1 cellular context compared by ENCODE assay signal in the genomic region with DNA sequence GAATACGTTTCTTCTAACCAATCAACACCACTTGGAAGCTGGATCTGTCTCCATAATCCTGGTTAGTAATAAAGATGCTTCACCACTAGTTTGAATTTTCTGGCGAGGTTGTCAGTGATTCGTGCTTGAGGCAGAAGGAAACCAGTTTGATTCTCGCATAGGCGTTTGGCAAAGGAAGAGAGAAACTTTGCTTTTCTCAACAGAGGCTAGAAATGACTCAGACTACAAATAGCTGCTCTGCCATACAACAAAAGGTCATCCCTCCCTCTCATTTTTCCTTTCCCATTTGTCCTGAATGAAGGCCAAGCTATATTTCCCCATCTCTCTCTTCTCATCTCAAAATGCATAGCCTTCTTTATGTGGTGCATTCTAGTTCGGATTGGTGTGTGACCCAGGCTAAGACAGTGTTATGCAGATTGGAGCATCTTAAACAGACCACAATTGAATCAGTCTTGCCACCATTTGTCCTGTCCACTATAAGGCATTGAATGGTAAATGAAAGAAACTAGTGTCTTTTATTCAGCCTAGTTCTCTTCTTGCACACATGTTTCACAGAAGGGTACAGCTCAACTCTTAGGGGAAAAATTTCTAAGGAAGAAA.
A peak's percentile ranks its signal among the peaks of the same experiment; 100 is the strongest.
TF ChIP-seq lines count a peak whose summit lies in the region.

No MANE protein-coding gene starts in this region.

TF ChIP-seq in IMR-90, 13 proteins besides CTCF, POLR2A, EP300 and RAD21 (continued from another document):
- TF ChIP-seq, protein P1, sequence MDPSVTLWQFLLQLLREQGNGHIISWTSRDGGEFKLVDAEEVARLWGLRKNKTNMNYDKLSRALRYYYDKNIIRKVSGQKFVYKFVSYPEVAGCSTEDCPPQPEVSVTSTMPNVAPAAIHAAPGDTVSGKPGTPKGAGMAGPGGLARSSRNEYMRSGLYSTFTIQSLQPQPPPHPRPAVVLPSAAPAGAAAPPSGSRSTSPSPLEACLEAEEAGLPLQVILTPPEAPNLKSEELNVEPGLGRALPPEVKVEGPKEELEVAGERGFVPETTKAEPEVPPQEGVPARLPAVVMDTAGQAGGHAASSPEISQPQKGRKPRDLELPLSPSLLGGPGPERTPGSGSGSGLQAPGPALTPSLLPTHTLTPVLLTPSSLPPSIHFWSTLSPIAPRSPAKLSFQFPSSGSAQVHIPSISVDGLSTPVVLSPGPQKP (IDR thresholded peaks at IDR 0.05; ENCODE audit: borderline replicate concordance, low read depth, low read length) = no peak
- TF ChIP-seq NFE2L2 (IDR thresholded peaks at IDR 0.05; ENCODE audit: low read depth, low read length) (no peak), FOS (IDR thresholded peaks at IDR 0.05; ENCODE audit: low read depth, low read length) (peak; percentile 80), MAFK (IDR thresholded peaks at IDR 0.05; ENCODE audit: low read depth, low read length) (no peak), MXI1 (IDR thresholded peaks at IDR 0.05; ENCODE audit: borderline replicate concordance, low read depth, low read length) (no peak), BHLHE40 (IDR thresholded peaks at IDR 0.05; ENCODE audit: low read depth, low read length) (no peak), CHD1 (IDR thresholded peaks at IDR 0.05; ENCODE audit: low read depth, low read length) (no peak), MAZ (IDR thresholded peaks at IDR 0.05; ENCODE audit: borderline replicate concordance, low read depth, low read length) (no peak), CEBPB (IDR thresholded peaks at IDR 0.05; ENCODE audit: low read depth, low read length) (0 out of 2 replicates have a peak, but pooled peaks have one; percentile 56), RCOR1 (IDR thresholded peaks at IDR 0.05; ENCODE audit: insufficient replicate concordance, low read length) (peak; percentile 23), RFX5 (IDR thresholded peaks at IDR 0.05; ENCODE audit: low read depth, low read length) (no peak)
- TF ChIP-seq, protein P2, sequence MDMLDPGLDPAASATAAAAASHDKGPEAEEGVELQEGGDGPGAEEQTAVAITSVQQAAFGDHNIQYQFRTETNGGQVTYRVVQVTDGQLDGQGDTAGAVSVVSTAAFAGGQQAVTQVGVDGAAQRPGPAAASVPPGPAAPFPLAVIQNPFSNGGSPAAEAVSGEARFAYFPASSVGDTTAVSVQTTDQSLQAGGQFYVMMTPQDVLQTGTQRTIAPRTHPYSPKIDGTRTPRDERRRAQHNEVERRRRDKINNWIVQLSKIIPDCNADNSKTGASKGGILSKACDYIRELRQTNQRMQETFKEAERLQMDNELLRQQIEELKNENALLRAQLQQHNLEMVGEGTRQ (IDR thresholded peaks at IDR 0.05; ENCODE audit: low read depth, low read length) = no peak
